In the genomic region with DNA sequence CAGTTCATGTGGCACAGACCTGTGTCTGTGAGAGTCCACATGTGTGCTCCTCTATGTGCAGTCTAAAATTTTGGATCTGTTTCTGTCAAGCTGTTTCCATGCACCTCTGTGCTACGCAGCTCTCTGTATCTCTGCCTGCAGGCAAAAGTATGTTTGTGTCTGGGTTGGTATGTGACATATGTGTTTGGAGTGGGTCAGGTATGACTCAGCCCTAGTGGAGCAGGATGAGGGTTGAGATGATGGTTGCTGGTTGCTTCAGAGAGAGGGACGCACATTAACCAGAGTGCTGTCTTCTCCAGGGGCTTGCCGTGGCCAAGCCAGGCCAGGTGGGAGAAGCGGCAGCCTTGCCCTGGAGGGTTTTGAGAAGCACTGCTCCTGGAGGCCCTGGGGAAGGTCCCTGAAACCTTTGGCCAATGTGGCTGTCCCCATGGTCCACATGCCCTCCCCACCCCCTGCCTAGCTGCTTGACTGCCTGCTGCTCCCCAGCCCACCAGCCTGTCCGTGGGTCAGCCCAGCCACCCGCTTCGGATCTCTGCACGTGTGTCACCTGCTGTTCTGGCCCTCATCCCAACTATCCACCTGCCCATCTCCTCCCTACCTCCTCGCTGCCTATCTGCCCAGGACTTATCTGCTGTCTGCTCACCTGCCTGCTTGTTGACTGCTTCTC, we compare ENCODE assay signal across 14 cellular contexts. TPM values are rescaled to one million over a fixed set of nuclear protein-coding genes. Genes with fewer than 3 reads are reported as not detected.
A peak's percentile ranks its signal among the peaks of the same experiment; 100 is the strongest.
DNase-seq lines count a peak whose midpoint lies in the region; ATAC-seq and TF ChIP-seq lines count a peak whose summit lies in the region.
"Had no signal": no experiment of that assay in that cellular context is flagged by ENCODE, and none has a peak within 500 bp of the region (broad histone marks: within the 10 kb centered on the region; RNA-seq: fewer than 3 reads in every experiment).

No MANE protein-coding gene starts in this region.

- peaks cover 11% of the 10 kb centered on the region for H3K36me3 Mint-ChIP-seq in activated T-helper 17 cell treated with anti-CD3 and anti-CD28 coated beads, Interleukin-2, amount 50 U/mL, for 72 hours (ENCODE audit: low read depth)
- peaks cover 10% of the 10 kb centered on the region for H3K36me3 Mint-ChIP-seq in glutamatergic neuron (ENCODE audit: unreplicated experiment)
- H3K36me3 Mint-ChIP-seq: brain had no signal

- no peak overlapping the region for H3K4me3 Mint-ChIP-seq in activated T-helper 17 cell treated with anti-CD3 and anti-CD28 coated beads, Interleukin-2, amount 50 U/mL, for 72 hours
- no peak overlapping the region for H3K4me3 Mint-ChIP-seq in glutamatergic neuron (ENCODE audit: unreplicated experiment)
- H3K4me3 Mint-ChIP-seq: B cell, brain had no signal

- H3K9me3 ChIP-seq in ovary, result no peaks in the 10 kb centered on the region

- H3K36me3 ChIP-seq in ovary, result no peaks in the 10 kb centered on the region

- no peaks in the 10 kb centered on the region for H3K27me3 Mint-ChIP-seq in activated T-helper 17 cell treated with anti-CD3 and anti-CD28 coated beads, Interleukin-2, amount 50 U/mL, for 72 hours
- peaks cover 18% of the 10 kb centered on the region for H3K27me3 Mint-ChIP-seq in glutamatergic neuron (ENCODE audit: unreplicated experiment)

- TF ChIP-seq EP300 in ovary (IDR thresholded peaks at IDR 0.05), result no peak

- TF ChIP-seq POLR2A in ovary (IDR thresholded peaks at IDR 0.05), result no peak

- DNase-seq in AG08396 (ENCODE audit: low spot score), result peak; percentile 71
- DNase-seq in HT1080 (ENCODE audit: low read depth), result peak; percentile 55
- peak; percentile 73 to 89 for DNase-seq in foreskin fibroblast
- no peak for DNase-seq in GM10248 (ENCODE audit: extremely low spot score)
- DNase-seq in ovary, result no peak
- no peak for DNase-seq in ureter (ENCODE audit: low spot score)
- no peak for DNase-seq in glutamatergic neuron
- DNase-seq: activated T-cell treated with anti-CD3 and anti-CD28 coated beads, Interleukin-2, amount 50 U/mL, for 48 hours; DND-41; NCI-H1930 had no signal

- POLR2A ChIA-PET in GM10248 (lab: Yijun Ruan, JAX), result no interaction called here

- H3K4me3 ChIP-seq in foreskin fibroblast (ENCODE audit: low read depth in 1 of 2, low read length in 2 of 2) (no peak overlapping the region), ovary (no peak overlapping the region)

- H3K27me3 ChIP-seq in ovary, result no peaks in the 10 kb centered on the region

- peak overlapping the region; percentile 80 for H3K27ac Mint-ChIP-seq in activated T-helper 17 cell treated with anti-CD3 and anti-CD28 coated beads, Interleukin-2, amount 50 U/mL, for 72 hours
- no peak overlapping the region for H3K27ac Mint-ChIP-seq in glutamatergic neuron (ENCODE audit: unreplicated experiment)
- H3K27ac Mint-ChIP-seq: B cell had no signal

- 78 to 89% (median 85%) methylated on average over 9 of the region's 9 CpGs for WGBS in ovary, 3 donors

- no peaks in the 10 kb centered on the region for H3K9me3 Mint-ChIP-seq in activated T-helper 17 cell treated with anti-CD3 and anti-CD28 coated beads, Interleukin-2, amount 50 U/mL, for 72 hours
- H3K9me3 Mint-ChIP-seq in glutamatergic neuron (ENCODE audit: unreplicated experiment), result peaks cover 3% of the 10 kb centered on the region
- H3K9me3 Mint-ChIP-seq: brain had no signal

- CTCF ChIA-PET in GM10248 (lab: Yijun Ruan, JAX), result interaction anchor here (0.8 kb wide), 1 partner anchor 15 kb away, joined by 3 read pairs; no protein-coding TSS in a partner anchor

- peaks cover 6% of the 10 kb centered on the region for H3K4me1 ChIP-seq in ovary (ENCODE audit: insufficient read depth)

- no peak overlapping the region for H3K27ac ChIP-seq in ovary

- H3K4me1 Mint-ChIP-seq in activated T-helper 17 cell treated with anti-CD3 and anti-CD28 coated beads, Interleukin-2, amount 50 U/mL, for 72 hours, result peaks cover 15% of the 10 kb centered on the region
- peaks cover 5% of the 10 kb centered on the region for H3K4me1 Mint-ChIP-seq in glutamatergic neuron (ENCODE audit: low read depth, unreplicated experiment)

- ATAC-seq in activated T-helper 17 cell treated with anti-CD3 and anti-CD28 coated beads, Interleukin-2, amount 50 U/mL, for 72 hours (replicated peaks), result peak; percentile 24
- ATAC-seq: HCT116 had no signal

- TF ChIP-seq CTCF in foreskin fibroblast (IDR thresholded peaks at IDR 0.05; ENCODE audit: low read depth, low read length) (no peak), GM10248 (IDR thresholded peaks at IDR 0.05; ENCODE audit: control extremely low read depth, extremely low read depth, low read depth, missing control alignments) (no peak), ovary (IDR thresholded peaks at IDR 0.05) (no peak), glutamatergic neuron (IDR thresholded peaks at IDR 0.05; ENCODE audit: partially characterized antibody, unreplicated experiment) (no peak)

- intact Hi-C loops in ovary (cut with DNase I), result no loop called here

RNA-seq across cellular contexts. Expression of a gene that starts 4.1 kb away (rescaled TPM):
- 23.1 and 33.5 TPM in 2 replicates for total RNA-seq in HT1080 (2014; rRNA removed; shearing (Covaris generic))
- 54.4 and 66.9 TPM in 2 replicates for polyA plus RNA-seq in HT1080 (2015; cell fraction: cytosol; rRNA removed)
- 20.0 and 24.7 TPM in 2 replicates for polyA plus RNA-seq in HT1080 (2015; cell fraction: nucleus; rRNA removed)
- 1 to 10 TPM; 2.5 to 5.6 TPM for total RNA-seq in activated T-helper 17 cell treated with anti-CD3 and anti-CD28 coated beads, Interleukin-2, amount 50 U/mL, for 72 hours
- total RNA-seq in ovary (100 to 1,000 TPM in 1 of 7 donors, 10 to 100 TPM in 6; 39.9 to 113 (median 56.8) TPM), ureter (12.4 TPM), glutamatergic neuron (ENCODE audit: unreplicated experiment) (1.5 TPM)
- 10 to 100 TPM in 1 of 2 donors, not detected in 1; 54.1 TPM for polyA plus RNA-seq in ovary

RNA-seq across cellular contexts. Expression of a gene that starts 21.4 kb away (rescaled TPM):
- total RNA-seq in HT1080 (2014; rRNA removed; shearing (Covaris generic)), result 0.88 and 2.6 TPM in 2 replicates
- polyA plus RNA-seq in HT1080 (2015; cell fraction: cytosol; rRNA removed), result 0.21 and 0.53 TPM in 2 replicates
- polyA plus RNA-seq in HT1080 (2015; cell fraction: nucleus; rRNA removed), result 7.3 and 7.5 TPM in 2 replicates
- 100 to 1,000 TPM in 1 of 2 donors, 10 to 100 TPM in 1; 24.4 to 245 TPM for total RNA-seq in activated T-helper 17 cell treated with anti-CD3 and anti-CD28 coated beads, Interleukin-2, amount 50 U/mL, for 72 hours
- total RNA-seq in ovary, result 10 to 100 TPM in 3 of 7 donors, 1 to 10 TPM in 4; 1.9 to 22.6 (median 9.2) TPM
- 1 to 10 TPM; 3.5 to 3.7 TPM for polyA plus RNA-seq in ovary
- total RNA-seq in ureter, result 9.5 TPM
- total RNA-seq in glutamatergic neuron (ENCODE audit: unreplicated experiment), result 11.8 TPM

RNA-seq across cellular contexts. Expression of a gene that starts 58.2 kb away (rescaled TPM):
- 19.9 and 22.3 TPM in 2 replicates for total RNA-seq in HT1080 (2014; rRNA removed; shearing (Covaris generic))
- 39.5 and 40.5 TPM in 2 replicates for polyA plus RNA-seq in HT1080 (2015; cell fraction: cytosol; rRNA removed)
- 39.3 and 43.7 TPM in 2 replicates for polyA plus RNA-seq in HT1080 (2015; cell fraction: nucleus; rRNA removed)
- total RNA-seq in activated T-helper 17 cell treated with anti-CD3 and anti-CD28 coated beads, Interleukin-2, amount 50 U/mL, for 72 hours, result 10 to 100 TPM; 44.1 to 56.8 TPM
- 100 to 1,000 TPM in 1 of 7 donors, 10 to 100 TPM in 6; 22.9 to 104 (median 83.2) TPM for total RNA-seq in ovary
- polyA plus RNA-seq in ovary, result 10 to 100 TPM; 23.0 to 52.9 TPM
- 34.2 TPM for total RNA-seq in ureter
- total RNA-seq in glutamatergic neuron (ENCODE audit: unreplicated experiment), result 52.9 TPM

Comparison
In these comparisons a context has a peak if more than half of its experiments do, and no peak if none do; other contexts are left out.
1. DNase-seq: peak in AG08396 (single experiment), HT1080 (single experiment) and foreskin fibroblast (2 of 2); none in GM10248 (single experiment), ovary (0 of 5), ureter (single experiment) and glutamatergic neuron (single experiment).